1 cellular context compared by ENCODE assay signal in genomic region chr3:158097571-158098553, GRCh38.
A peak's percentile ranks its signal among the peaks of the same experiment; 100 is the strongest.
TF ChIP-seq lines count a peak whose summit lies in the region.

No MANE protein-coding gene starts in this region.

TF ChIP-seq in HepG2, 621 proteins besides CTCF, POLR2A, EP300 and RAD21 (continued from another document and continues in another):
- TF ChIP-seq PATZ1 (CRISPR knock-in tag; IDR thresholded peaks at IDR 0.05) (0 out of 2 replicates have a peak, but pooled peaks have one; percentile 12), THAP7 (CRISPR knock-in tag; IDR thresholded peaks at IDR 0.05) (peak; percentile 97), MED13 (CRISPR knock-in tag; IDR thresholded peaks at IDR 0.05) (peak; percentile 90), ZNF740 (CRISPR knock-in tag; IDR thresholded peaks at IDR 0.05) (peak; percentile 68; the same call in 1 of the 2 replicates), TBL1XR1 (IDR thresholded peaks at IDR 0.05; ENCODE audit: borderline replicate concordance, low read length, partially characterized antibody) (no peak), SKI (IDR thresholded peaks at IDR 0.05; ENCODE audit: partially characterized antibody) (no peak), ZBTB33 (CRISPR knock-in tag; IDR thresholded peaks at IDR 0.05) (peak; percentile 64), ZNF24 (IDR thresholded peaks at IDR 0.05) (no peak), ZNF460 (CRISPR knock-in tag; IDR thresholded peaks at IDR 0.05; ENCODE audit: borderline replicate concordance) (no peak), ATF5 (CRISPR knock-in tag; IDR thresholded peaks at IDR 0.05; ENCODE audit: low read depth) (peak; percentile 93; the same call in 1 of the 2 replicates), ZNF780A (CRISPR knock-in tag; IDR thresholded peaks at IDR 0.05) (no peak; the same call in 1 of the 2 replicates), BCL6 (CRISPR knock-in tag; IDR thresholded peaks at IDR 0.05) (peak; percentile 70), ZNF414 (CRISPR knock-in tag; IDR thresholded peaks at IDR 0.05) (no peak), RFXAP (CRISPR knock-in tag; IDR thresholded peaks at IDR 0.05; ENCODE audit: borderline replicate concordance) (peak; percentile 86), ARNT (IDR thresholded peaks at IDR 0.05) (no peak), ZBTB25 (CRISPR knock-in tag; IDR thresholded peaks at IDR 0.05) (peak; percentile 70; the same call in 1 of the 2 replicates), ZNF576 (CRISPR knock-in tag; IDR thresholded peaks at IDR 0.05) (peak; percentile 58; the same call in 1 of the 2 replicates), ADNP (CRISPR knock-in tag; IDR thresholded peaks at IDR 0.05) (no peak), KDM5A (IDR thresholded peaks at IDR 0.05; ENCODE audit: borderline replicate concordance, low read length) (no peak), MTA3 (CRISPR knock-in tag; IDR thresholded peaks at IDR 0.05) (no peak), TERF1 (CRISPR knock-in tag; IDR thresholded peaks at IDR 0.05) (no peak; the same call in 1 of the 2 replicates), NFKB2 (CRISPR knock-in tag; IDR thresholded peaks at IDR 0.05; ENCODE audit: borderline replicate concordance) (peak; percentile 98), KLF9 (CRISPR knock-in tag; IDR thresholded peaks at IDR 0.05; ENCODE audit: low read depth) (peak; percentile 85; the same call in 1 of the 2 replicates), PRMT3 (CRISPR knock-in tag; IDR thresholded peaks at IDR 0.05; ENCODE audit: borderline replicate concordance, low read depth) (0 out of 2 replicates have a peak, but pooled peaks have one; percentile 73), ZNF562 (CRISPR knock-in tag; IDR thresholded peaks at IDR 0.05; ENCODE audit: borderline replicate concordance) (peak; percentile 74; the same call in 1 of the 2 replicates), DNMT3B (CRISPR knock-in tag; conservative IDR thresholded peaks at IDR 0.05) (no peak), ZBTB40 (IDR thresholded peaks at IDR 0.05) (no peak), ZBTB40 (CRISPR knock-in tag; IDR thresholded peaks at IDR 0.05) (peak; percentile 88), ZIK1 (CRISPR knock-in tag; IDR thresholded peaks at IDR 0.05; ENCODE audit: borderline replicate concordance, low read depth) (peak; percentile 98), SRSF9 (IDR thresholded peaks at IDR 0.05; ENCODE audit: borderline replicate concordance, insufficient read depth, low read depth, low read length, poor library complexity, severe bottlenecking) (no peak), ZNF121 (CRISPR knock-in tag; IDR thresholded peaks at IDR 0.05) (0 out of 2 replicates have a peak, but pooled peaks have one; percentile 56), JARID2 (CRISPR knock-in tag; IDR thresholded peaks at IDR 0.05; ENCODE audit: insufficient replicate concordance) (peak; percentile 45), SMARCC2 (IDR thresholded peaks at IDR 0.05) (no peak), HNF1B (CRISPR knock-in tag; IDR thresholded peaks at IDR 0.05) (peak; percentile 96)
